In the genomic region with DNA sequence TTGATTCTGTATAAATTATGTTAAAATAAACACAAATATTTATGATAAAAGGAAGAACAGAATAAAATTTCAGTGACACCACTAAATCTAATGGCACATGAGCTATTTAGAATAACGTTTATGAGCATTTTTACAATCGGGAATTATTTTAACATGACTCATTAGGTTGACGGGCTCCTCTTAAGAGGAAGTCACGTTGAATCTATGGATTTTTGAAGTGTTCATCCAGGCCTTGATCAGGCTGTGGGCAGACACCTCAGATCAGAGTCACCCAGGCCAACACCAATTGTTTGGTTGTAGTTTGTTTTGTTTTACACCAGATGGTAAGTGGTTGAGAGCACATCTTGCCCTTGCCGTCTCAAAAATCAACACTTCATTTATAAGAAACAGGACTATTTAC, we compare ENCODE assay signal across 17 cellular contexts.
DNase-seq lines count a peak whose midpoint lies in the region; ATAC-seq, FAIRE-seq and TF ChIP-seq lines count a peak whose summit lies in the region.
"Had no signal": no experiment of that assay in that cellular context is flagged by ENCODE, and none has a peak within 500 bp of the region (broad histone marks: within the 10 kb centered on the region; RNA-seq: fewer than 3 reads in every experiment).

No MANE protein-coding gene starts in this region.

- H3K4me1 ChIP-seq in mucosa of descending colon (ENCODE audit: low read depth) (peaks cover under 1% of the 10 kb centered on the region), pancreas (no peaks in the 10 kb centered on the region)
- H3K4me1 ChIP-seq: BE2C had no signal

- WGBS in pancreas, 2 donors = 88 to 90% methylated on average over 5 of the region's 5 CpGs

- no peak overlapping the region for H3K4me3 ChIP-seq in MG63
- no peak overlapping the region for H3K4me3 ChIP-seq in choroid plexus epithelial cell (ENCODE audit: low read depth, low read length)
- no peak overlapping the region for H3K4me3 ChIP-seq in mucosa of descending colon
- no peak overlapping the region for H3K4me3 ChIP-seq in pancreas
- H3K4me3 ChIP-seq: psoas muscle, stomach had no signal

- H3K36me3 ChIP-seq in MG63 (no peaks in the 10 kb centered on the region), mucosa of descending colon (ENCODE audit: low read depth) (no peaks in the 10 kb centered on the region), pancreas (no peaks in the 10 kb centered on the region)
- H3K36me3 ChIP-seq: BE2C, stomach had no signal

- no peak for TF ChIP-seq CTCF in choroid plexus epithelial cell (conservative IDR thresholded peaks at IDR 0.05; ENCODE audit: low read depth, low read length)
- no peak for TF ChIP-seq CTCF in mucosa of descending colon (IDR thresholded peaks at IDR 0.05)
- TF ChIP-seq CTCF in pancreas (IDR thresholded peaks at IDR 0.05) = no peak

- H3K27me3 ChIP-seq in MG63 (no peaks in the 10 kb centered on the region), pancreas (no peaks in the 10 kb centered on the region)
- H3K27me3 ChIP-seq: BE2C, stomach had no signal

- DNase-seq in EL (peak; percentile 90), MG63 (peak; percentile 17), choroid plexus epithelial cell (ENCODE audit: low read depth) (peak; percentile 49), mucosa of descending colon (no peak), pancreas (no peak)
- no peak for DNase-seq in stimulated activated naive CD4-positive, alpha-beta T cell treated with Interleukin-2 at 50 U/mL for 16 hours (lab: John Stamatoyannopoulos, UW)
- DNase-seq: activated B cell treated with CpG ODN at 0.5 μM for 24 hours, BE2C, left ventricle myocardium superior, naive B cell, NCI-H2081 treated with DMSO at 0.1 percent for 48 hours, NCI-H82, stomach had no signal

- intact Hi-C loops in mucosa of descending colon (cut with DNase I, micrococcal nuclease) = no loop called here
- intact Hi-C loops in pancreas (cut with DNase I) = no loop called here

- FAIRE-seq in pancreas (lab: Jason Lieb, UNC) = no peak

- H3K27ac ChIP-seq in pancreas = no peak overlapping the region
- H3K27ac ChIP-seq: stomach had no signal

- ATAC-seq in mucosa of descending colon (peak; percentile 55), HG02678 (IDR thresholded peaks at IDR 0.05; ENCODE audit: unreplicated experiment) (no peak), pancreas (no peak), GM19324 (IDR thresholded peaks at IDR 0.05; ENCODE audit: low FRiP score, unreplicated experiment) (no peak)
- ATAC-seq: Right ventricle myocardium inferior had no signal

- H3K9me3 ChIP-seq in MG63 (no peaks in the 10 kb centered on the region), mucosa of descending colon (no peaks in the 10 kb centered on the region), pancreas (no peaks in the 10 kb centered on the region)
- H3K9me3 ChIP-seq: BE2C, psoas muscle had no signal

Comparison
In these comparisons a context has a peak if more than half of its experiments do, and no peak if none do; other contexts are left out.
1. DNase-seq: peak in EL (single experiment), MG63 (single experiment) and choroid plexus epithelial cell (single experiment); none in mucosa of descending colon (0 of 3), stimulated activated naive CD4-positive, alpha-beta T cell treated with Interleukin-2 at 50 U/mL for 16 hours (single experiment) and pancreas (0 of 6).